Comparison of ENCODE assay signal across 14 cellular contexts in genomic region chr1:156665539-156665938, GRCh38. TPM values are rescaled to one million over a fixed set of nuclear protein-coding genes. Genes with fewer than 3 reads are reported as not detected.
DNase-seq lines count a peak whose midpoint lies in the region; TF ChIP-seq lines count a peak whose summit lies in the region.
"Had no signal": no experiment of that assay in that cellular context is flagged by ENCODE, and none has a peak within 500 bp of the region (broad histone marks: within the 10 kb centered on the region; RNA-seq: fewer than 3 reads in every experiment).

No MANE protein-coding gene starts in this region.

- H3K9me3 Mint-ChIP-seq in osteocyte (ENCODE audit: unreplicated experiment), result no peaks in the 10 kb centered on the region
- H3K9me3 Mint-ChIP-seq in CD4-positive, alpha-beta memory T cell, result no peaks in the 10 kb centered on the region

- H3K27ac ChIP-seq in cardiac muscle cell (peak overlapping the region; percentile 100), right atrium auricular region (peak overlapping the region; percentile 93 to 96)
- no peak overlapping the region for H3K27ac ChIP-seq in CD4-positive, alpha-beta memory T cell (ENCODE audit: low read depth, low read length)

- intact Hi-C loops in cardiac septum (cut with DNase I), result loop anchor here (2.0 to 10.0 kb wide), 2 partner anchors 165 to 541 kb away; partner anchors contain the start of gene MEF2D
- intact Hi-C loops in CD4-positive, alpha-beta memory T cell (cut with micrococcal nuclease), result no loop called here

- DNase-seq in cardiac muscle cell (ENCODE audit: low read depth in 1 of 2, low spot score in 1 of 2), result no peak
- no peak for DNase-seq in cardiac septum (ENCODE audit: low spot score)
- DNase-seq in right atrium auricular region (ENCODE audit: low spot score), result no peak
- no peak for DNase-seq in osteocyte (ENCODE audit: extremely low spot score, unreplicated experiment)
- no peak for DNase-seq in SK-N-DZ (ENCODE audit: low spot score)
- no peak for DNase-seq in superior temporal gyrus (ENCODE audit: extremely low spot score)
- DNase-seq in CD4-positive, alpha-beta memory T cell, result no peak
- DNase-seq in NCI-H146 (lab: John Stamatoyannopoulos, UW), result no peak
- DNase-seq: ACHN; DND-41; NCI-H446 treated with DMSO at 0.1 percent for 48 hours; occipital lobe; stimulated activated CD4-positive, alpha-beta T cell treated with anti-CD3 and anti-CD28 coated beads, Interleukin-4, amount 100 ng/mL, for 4 hours had no signal

- no peaks in the 10 kb centered on the region for H3K27me3 Mint-ChIP-seq in osteocyte (ENCODE audit: unreplicated experiment)
- peaks cover 0 to 2% of the 10 kb centered on the region in 2 donors for H3K27me3 Mint-ChIP-seq in CD4-positive, alpha-beta memory T cell

- H3K27me3 ChIP-seq in cardiac muscle cell (no peaks in the 10 kb centered on the region), right atrium auricular region (no peaks in the 10 kb centered on the region)
- no peaks in the 10 kb centered on the region for H3K27me3 ChIP-seq in CD4-positive, alpha-beta memory T cell (ENCODE audit: insufficient read depth, low read length)

- H3K4me1 ChIP-seq in cardiac muscle cell (ENCODE audit: low read depth) (peaks cover 96% of the 10 kb centered on the region), right atrium auricular region (peaks cover 0 to 100% of the 10 kb centered on the region in 2 donors)
- peaks cover 24% of the 10 kb centered on the region for H3K4me1 ChIP-seq in CD4-positive, alpha-beta memory T cell (ENCODE audit: insufficient read depth, low read length)

- POLR2A ChIA-PET in CD4-positive, alpha-beta memory T cell (lab: Charles Lee; ENCODE audit: partially characterized antibody), result interaction anchor here (0.6 kb wide), 1 partner anchor 70 kb away, joined by 3 read pairs; no protein-coding TSS in a partner anchor

- H3K36me3 Mint-ChIP-seq in osteocyte (ENCODE audit: unreplicated experiment), result no peaks in the 10 kb centered on the region
- H3K36me3 Mint-ChIP-seq in CD4-positive, alpha-beta memory T cell, result no peaks in the 10 kb centered on the region

- H3K4me3 ChIP-seq in cardiac muscle cell, result no peak overlapping the region
- no peak overlapping the region for H3K4me3 ChIP-seq in right atrium auricular region
- no peak overlapping the region for H3K4me3 ChIP-seq in CD4-positive, alpha-beta memory T cell (ENCODE audit: low read length in 2 of 2)

- CTCF ChIA-PET in CD4-positive, alpha-beta memory T cell (lab: Charles Lee; ENCODE audit: partially characterized antibody), result interaction anchor here (1.1 to 2.5 kb wide), 3 partner anchors 11 to 39 kb away, joined by 3 to 8 read pairs (median 3); partner anchors contain the start of gene NES

- TF ChIP-seq CTCF in cardiac muscle cell (IDR thresholded peaks at IDR 0.05; ENCODE audit: low read depth, low read length), result no peak
- TF ChIP-seq CTCF in right atrium auricular region (IDR thresholded peaks at IDR 0.05), result no peak
- TF ChIP-seq CTCF in osteocyte (IDR thresholded peaks at IDR 0.05), result no peak

- H3K4me1 Mint-ChIP-seq in osteocyte (ENCODE audit: unreplicated experiment), result peaks cover 63% of the 10 kb centered on the region
- peaks cover 11 to 23% (median 16%) of the 10 kb centered on the region in 4 donors for H3K4me1 Mint-ChIP-seq in CD4-positive, alpha-beta memory T cell

- H3K27ac Mint-ChIP-seq in osteocyte (ENCODE audit: unreplicated experiment), result no peak overlapping the region
- H3K27ac Mint-ChIP-seq in CD4-positive, alpha-beta memory T cell, result peak overlapping the region in 1 of 7 donors; percentile 43

- H3K4me3 Mint-ChIP-seq in osteocyte (ENCODE audit: unreplicated experiment), result peak overlapping the region; percentile 6
- peak overlapping the region in 1 of 8 donors; percentile 41 for H3K4me3 Mint-ChIP-seq in CD4-positive, alpha-beta memory T cell

- H3K36me3 ChIP-seq in cardiac muscle cell (no peaks in the 10 kb centered on the region), right atrium auricular region (peaks cover 2% of the 10 kb centered on the region)
- no peaks in the 10 kb centered on the region for H3K36me3 ChIP-seq in CD4-positive, alpha-beta memory T cell (ENCODE audit: insufficient read depth, low read length)

- H3K9me3 ChIP-seq in cardiac muscle cell (ENCODE audit: low read depth) (no peaks in the 10 kb centered on the region), right atrium auricular region (no peaks in the 10 kb centered on the region)
- no peaks in the 10 kb centered on the region for H3K9me3 ChIP-seq in CD4-positive, alpha-beta memory T cell (ENCODE audit: control insufficient read depth in 1 of 2, low read length in 2 of 2)

RNA-seq across cellular contexts. Expression of gene NES, which starts 11.7 kb away (rescaled TPM):
- total RNA-seq in cardiac muscle cell, result 302 and 391 TPM in 2 replicates
- 86.5 and 89.3 TPM in 2 replicates for polyA plus RNA-seq in cardiac muscle cell
- total RNA-seq in cardiac septum, result 699 TPM
- total RNA-seq in right atrium auricular region, result 100 to 1,000 TPM; 134 to 173 TPM
- 24.2 and 26.5 TPM in 2 replicates for total RNA-seq in osteocyte
- 14.8 and 34.1 TPM in 2 replicates for polyA plus RNA-seq in SK-N-DZ (2014; cell fraction: cytosol; rRNA removed)
- 38.7 and 46.8 TPM in 2 replicates for polyA plus RNA-seq in SK-N-DZ (2014; cell fraction: nucleus; rRNA removed)
- total RNA-seq in CD4-positive, alpha-beta memory T cell, result not detected
- polyA plus RNA-seq in CD4-positive, alpha-beta memory T cell, result not detected

RNA-seq across cellular contexts. Expression of gene BCAN, which starts 23.6 kb away (rescaled TPM):
- total RNA-seq in cardiac muscle cell (0.86 and 1.2 TPM in 2 replicates), cardiac septum (0.16 TPM), right atrium auricular region (not detected), osteocyte (0.29 and 0.43 TPM in 2 replicates)
- 0.23 and 0.39 TPM in 2 replicates for polyA plus RNA-seq in cardiac muscle cell
- polyA plus RNA-seq in SK-N-DZ (2014; cell fraction: cytosol; rRNA removed), result 0.50 TPM in 1 of 2 replicates, not detected in the other
- polyA plus RNA-seq in SK-N-DZ (2014; cell fraction: nucleus; rRNA removed), result not detected in 2 replicates
- total RNA-seq in CD4-positive, alpha-beta memory T cell, result not detected
- polyA plus RNA-seq in CD4-positive, alpha-beta memory T cell, result not detected
- total RNA-seq: epithelial cell of proximal tubule had no signal

RNA-seq across cellular contexts. Expression of gene CRABP2, which starts 39.8 kb away (rescaled TPM):
- 556 and 900 TPM in 2 replicates for total RNA-seq in cardiac muscle cell
- polyA plus RNA-seq in cardiac muscle cell, result 824 and 1,249 TPM in 2 replicates
- total RNA-seq in cardiac septum, result 3.7 TPM
- total RNA-seq in right atrium auricular region, result 1 to 10 TPM in 1 of 2 donors, under 1 TPM in 1; 0.67 to 2.5 TPM
- 144 and 146 TPM in 2 replicates for total RNA-seq in osteocyte
- polyA plus RNA-seq in SK-N-DZ (2014; cell fraction: cytosol; rRNA removed), result 5.4 and 5.6 TPM in 2 replicates
- 1.1 and 1.9 TPM in 2 replicates for polyA plus RNA-seq in SK-N-DZ (2014; cell fraction: nucleus; rRNA removed)
- total RNA-seq in CD4-positive, alpha-beta memory T cell, result under 1 TPM; 0.55 to 0.61 TPM
- under 1 TPM in 1 of 2 donors, not detected in 1; 0.21 TPM for polyA plus RNA-seq in CD4-positive, alpha-beta memory T cell

RNA-seq across cellular contexts. Expression of gene HAPLN2, which starts 46.3 kb away (rescaled TPM):
- total RNA-seq in cardiac muscle cell, result 7.6 and 19.0 TPM in 2 replicates
- 8.5 and 15.7 TPM in 2 replicates for polyA plus RNA-seq in cardiac muscle cell
- total RNA-seq in cardiac septum, result 0.43 TPM
- total RNA-seq in right atrium auricular region, result 1 to 10 TPM; 1.2 to 1.8 TPM
- total RNA-seq in osteocyte, result 0.35 TPM in 1 of 2 replicates, not detected in the other
- not detected in 2 replicates for polyA plus RNA-seq in SK-N-DZ (2014; cell fraction: cytosol; rRNA removed)
- polyA plus RNA-seq in SK-N-DZ (2014; cell fraction: nucleus; rRNA removed), result 1.5 and 2.5 TPM in 2 replicates
- total RNA-seq in CD4-positive, alpha-beta memory T cell, result not detected
- polyA plus RNA-seq in CD4-positive, alpha-beta memory T cell, result not detected
- total RNA-seq: epithelial cell of proximal tubule, occipital lobe had no signal

Comparison
In these comparisons a context has a peak if more than half of its experiments do, and no peak if none do; other contexts are left out.
1. RNA of gene CRABP2, which starts 39.8 kb away (total RNA-seq): 556 to 900 TPM in cardiac muscle cell and 144 to 146 TPM in osteocyte; 3.7 TPM in cardiac septum (single experiment), 0.67 to 2.5 TPM in right atrium auricular region and 0.55 to 0.61 TPM in CD4-positive, alpha-beta memory T cell; every median in the first group is over 10 times any median in the second.
2. RNA of gene NES, which starts 11.7 kb away (total RNA-seq): 699 TPM in cardiac septum (single experiment), 302 to 391 TPM in cardiac muscle cell, 134 to 173 TPM in right atrium auricular region and 24.2 to 26.5 TPM in osteocyte; not detected in CD4-positive, alpha-beta memory T cell; every median in the first group is over 10 times any median in the second.